ENCODE assay signal across 1 cellular context in the genomic region with DNA sequence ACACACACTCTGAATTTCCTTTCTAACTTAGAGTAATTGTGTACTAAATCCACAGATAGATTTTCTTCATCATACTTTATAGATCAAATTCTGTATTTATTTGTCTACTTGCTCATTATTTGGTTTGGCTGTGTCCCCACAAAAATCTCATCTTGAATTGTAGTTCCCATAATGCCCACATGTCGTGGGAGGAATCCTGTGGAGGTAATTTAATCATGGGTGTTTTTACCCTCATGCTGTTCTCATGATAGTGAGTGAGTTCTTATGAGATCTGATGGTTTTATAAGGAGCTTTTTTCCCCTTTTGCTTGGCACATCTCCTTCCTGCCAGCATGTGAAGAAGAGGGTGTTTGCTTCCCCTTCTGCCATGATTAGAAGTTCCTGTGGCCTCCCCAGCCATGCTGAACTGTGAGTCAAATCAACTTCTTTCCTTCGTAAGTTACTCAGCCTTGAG.
TF ChIP-seq lines count a peak whose summit lies in the region.

No MANE protein-coding gene starts in this region.

TF ChIP-seq in IMR-90, 13 proteins besides CTCF, POLR2A, EP300 and RAD21 (continued from another document):
- no peak for TF ChIP-seq CEBPB (IDR thresholded peaks at IDR 0.05; ENCODE audit: low read depth, low read length)
- no peak for TF ChIP-seq RFX5 (IDR thresholded peaks at IDR 0.05; ENCODE audit: low read depth, low read length)
- no peak for TF ChIP-seq RCOR1 (IDR thresholded peaks at IDR 0.05; ENCODE audit: insufficient replicate concordance, low read length)
- TF ChIP-seq SMC3 (IDR thresholded peaks at IDR 0.05; ENCODE audit: low read depth, low read length) = no peak
